Comparison of ENCODE assay signal across 17 cellular contexts in genomic region chr1:177648138-177648537, GRCh38.
DNase-seq lines count a peak whose midpoint lies in the region; ATAC-seq, FAIRE-seq and TF ChIP-seq lines count a peak whose summit lies in the region.
"Had no signal": no experiment of that assay in that cellular context is flagged by ENCODE, and none has a peak within 500 bp of the region (broad histone marks: within the 10 kb centered on the region; RNA-seq: fewer than 3 reads in every experiment).

No MANE protein-coding gene starts in this region.

- in situ Hi-C loops in HepG2 (cut with HindIII; ENCODE audit: extremely low pct_ligation_motif_present, low pct_unique_long_range_greater_than_20kb) = no loop called here

- TF ChIP-seq POLR2A in HepG2 (IDR thresholded peaks at IDR 0.05; ENCODE audit: insufficient read depth in 1 of 2, low read depth in 2 of 2, low read length in 2 of 2) = no peak

- no peak for TF ChIP-seq EP300 in HepG2 (IDR thresholded peaks at IDR 0.05; ENCODE audit: low read depth in 2 of 2, low read length in 2 of 2)
- TF ChIP-seq EP300 in HepG2 (CRISPR knock-in tag; IDR thresholded peaks at IDR 0.05; ENCODE audit: borderline replicate concordance) = no peak

- H3K9me3 ChIP-seq in WERI-Rb-1 (ENCODE audit: severe bottlenecking) (no peaks in the 10 kb centered on the region), HepG2 (ENCODE audit: low read length) (no peaks in the 10 kb centered on the region), BE2C (no peaks in the 10 kb centered on the region; the same call in 1 of the 2 replicates), lower lobe of right lung (no peaks in the 10 kb centered on the region)
- H3K9me3 ChIP-seq: BLaER1 treated with 17β-estradiol and CSF1 and Interleukin-3, amounts not matched to agents 10 nM and 100 nM had no signal

- H2AFZ ChIP-seq in HepG2 (ENCODE audit: low read length) = no peak overlapping the region
- H2AFZ ChIP-seq: GM23248 had no signal

- FAIRE-seq in bronchial epithelial cell (lab: Jason Lieb, UNC) (no peak), HepG2 (lab: Jason Lieb, UNC) (no peak)
- FAIRE-seq: GM12891, GM19239 had no signal

- CTCF ChIA-PET in HepG2 (lab: Yijun Ruan, JAX; ENCODE audit: low intra/inter-chr PET ratio, low total read pairs) = no interaction called here

- no peak for TF ChIP-seq RAD21 in HepG2 (CRISPR knock-in tag; IDR thresholded peaks at IDR 0.05)

- H3K79me2 ChIP-seq in HepG2 (ENCODE audit: insufficient read depth, low read length) = no peaks in the 10 kb centered on the region

- BruUV-seq in HepG2 (replicated peaks; lab: Mats Ljungman, UMichigan) = no TSS peak

- no peak overlapping the region for H3K9ac ChIP-seq in HepG2 (ENCODE audit: insufficient read depth, low read depth, low read length)
- H3K9ac ChIP-seq: BLaER1 treated with 17β-estradiol and CSF1 and Interleukin-3, amounts not matched to agents 10 nM and 100 nM; GM23248 had no signal

- H3K27ac ChIP-seq in WERI-Rb-1 (peak overlapping the region; percentile 15), HepG2 (ENCODE audit: extremely low read length, insufficient read depth, low read length) (no peak overlapping the region), lower lobe of right lung (no peak overlapping the region)
- H3K27ac ChIP-seq: BLaER1 treated with 17β-estradiol and CSF1 and Interleukin-3, amounts not matched to agents 10 nM and 100 nM; GM23248 had no signal

- no CpG with 5 or more reads among the region's 1 CpG for WGBS in HepG2 (ENCODE audit: low lambda C conversion rate)

- DNase-seq in WERI-Rb-1 = no peak
- DNase-seq in bronchial epithelial cell (ENCODE audit: low read depth) = peak; percentile 4
- DNase-seq in HepG2 (ENCODE audit: low spot score) = no peak
- DNase-seq in NOMO-1 treated with dmso at 0.1 percent for 144 hours (lab: John Stamatoyannopoulos, UW; ENCODE audit: unreplicated experiment) = no peak
- no peak for DNase-seq in BE2C
- no peak for DNase-seq in lower lobe of right lung
- DNase-seq: CD4-positive, alpha-beta T cell; CD8-positive, alpha-beta memory T cell; DMS 273 treated with DMSO at 0.1 percent for 48 hours; DMS79; GF-D8; GM23248; H9 had no signal

- H3K4me3 ChIP-seq in WERI-Rb-1 (ENCODE audit: low read depth, low read length) = no peak overlapping the region
- no peak overlapping the region for H3K4me3 ChIP-seq in bronchial epithelial cell (ENCODE audit: low read depth, low read length)
- no peak overlapping the region for H3K4me3 ChIP-seq in HepG2 (replicated peaks in 1 of 3; ENCODE audit: insufficient read depth in 1 of 3, low read depth in 2 of 3, low read length in 3 of 3)
- H3K4me3 ChIP-seq in BE2C (ENCODE audit: low read depth, low read length) = no peak overlapping the region
- H3K4me3 ChIP-seq in lower lobe of right lung = no peak overlapping the region
- H3K4me3 ChIP-seq: BLaER1 treated with 17β-estradiol and CSF1 and Interleukin-3, amounts not matched to agents 10 nM and 100 nM; GM23248 had no signal

- H3K36me3 ChIP-seq in WERI-Rb-1 (no peaks in the 10 kb centered on the region), bronchial epithelial cell (ENCODE audit: control insufficient read depth, insufficient read depth, low read length) (no peaks in the 10 kb centered on the region), HepG2 (replicated peaks in 1 of 2; ENCODE audit: control insufficient read depth in 1 of 2, insufficient read depth in 2 of 2, low read length in 2 of 2) (no peaks in the 10 kb centered on the region), BE2C (no peaks in the 10 kb centered on the region), lower lobe of right lung (no peaks in the 10 kb centered on the region)
- H3K36me3 ChIP-seq: BLaER1 treated with 17β-estradiol and CSF1 and Interleukin-3, amounts not matched to agents 10 nM and 100 nM had no signal

- POLR2A ChIA-PET in HepG2 (lab: Yijun Ruan, JAX) = no interaction called here

- no peak for TF ChIP-seq CTCF in WERI-Rb-1 (IDR thresholded peaks at IDR 0.05; ENCODE audit: low read depth, low read length)
- no peak for TF ChIP-seq CTCF in bronchial epithelial cell (IDR thresholded peaks at IDR 0.05; ENCODE audit: insufficient read depth, low read length, severe bottlenecking)
- TF ChIP-seq CTCF in HepG2 (CRISPR knock-in tag; IDR thresholded peaks at IDR 0.05) = no peak
- no peak for TF ChIP-seq CTCF in BE2C (IDR thresholded peaks at IDR 0.05; ENCODE audit: low read depth, low read length)
- no peak for TF ChIP-seq CTCF in lower lobe of right lung (IDR thresholded peaks at IDR 0.05)

- H3K27me3 ChIP-seq in WERI-Rb-1 (ENCODE audit: insufficient read depth, low read depth, severe bottlenecking) = no peaks in the 10 kb centered on the region
- no peaks in the 10 kb centered on the region for H3K27me3 ChIP-seq in bronchial epithelial cell (ENCODE audit: control insufficient read depth, insufficient read depth, low read length)
- no peaks in the 10 kb centered on the region for H3K27me3 ChIP-seq in HepG2 (ENCODE audit: control insufficient read depth in 1 of 2, insufficient read depth in 2 of 2, low read length in 2 of 2)
- no peaks in the 10 kb centered on the region for H3K27me3 ChIP-seq in BE2C
- H3K27me3 ChIP-seq in lower lobe of right lung (ENCODE audit: low read depth) = no peaks in the 10 kb centered on the region
- H3K27me3 ChIP-seq: BLaER1 treated with 17β-estradiol and CSF1 and Interleukin-3, amounts not matched to agents 10 nM and 100 nM had no signal

- H4K20me1 ChIP-seq in HepG2 (ENCODE audit: insufficient read depth, low read length) = no peaks in the 10 kb centered on the region
- H4K20me1 ChIP-seq: BLaER1 treated with 17β-estradiol and CSF1 and Interleukin-3, amounts not matched to agents 10 nM and 100 nM had no signal

- ATAC-seq in HepG2 = no peak
- ATAC-seq in lower lobe of right lung = no peak
- ATAC-seq: HCT116 had no signal

- peaks cover 21% of the 10 kb centered on the region for H3K4me1 ChIP-seq in HepG2 (ENCODE audit: insufficient read depth, low read length)
- no peaks in the 10 kb centered on the region for H3K4me1 ChIP-seq in BE2C
- no peaks in the 10 kb centered on the region for H3K4me1 ChIP-seq in lower lobe of right lung

- 0 out of 2 replicates have a peak overlapping the region, but pooled peaks have one; percentile 1 for H3K4me2 ChIP-seq in HepG2 (ENCODE audit: low read depth, low read length)
- H3K4me2 ChIP-seq: BLaER1 treated with 17β-estradiol and CSF1 and Interleukin-3, amounts not matched to agents 10 nM and 100 nM had no signal

- intact Hi-C loops in HepG2 (cut with micrococcal nuclease; ENCODE audit: unreplicated experiment) (no loop called here), lower lobe of right lung (cut with DNase I) (no loop called here)

TF ChIP-seq in HepG2, 621 proteins besides CTCF, POLR2A, EP300 and RAD21 (continues in another document):
- TF ChIP-seq ZNF18 (CRISPR knock-in tag; IDR thresholded peaks at IDR 0.05; ENCODE audit: insufficient replicate concordance) = no peak
- no peak for TF ChIP-seq ATF2 (CRISPR knock-in tag; IDR thresholded peaks at IDR 0.05)
- no peak for TF ChIP-seq KDM5A (IDR thresholded peaks at IDR 0.05; ENCODE audit: borderline replicate concordance, low read length)
- TF ChIP-seq SETDB1 (CRISPR knock-in tag; IDR thresholded peaks at IDR 0.05; ENCODE audit: borderline replicate concordance) = no peak
- no peak for TF ChIP-seq ZNF879 (CRISPR knock-in tag; IDR thresholded peaks at IDR 0.05)
- TF ChIP-seq HMG20A (CRISPR knock-in tag; IDR thresholded peaks at IDR 0.05; ENCODE audit: borderline replicate concordance) = no peak
- TF ChIP-seq ZNF563 (CRISPR knock-in tag; IDR thresholded peaks at IDR 0.05) = no peak
